1 cellular context compared by ENCODE assay signal in genomic region chr3:127476936-127477335, GRCh38.
TF ChIP-seq lines count a peak whose summit lies in the region.

No MANE protein-coding gene starts in this region.

TF ChIP-seq in H1, 55 proteins besides CTCF, POLR2A, EP300 and RAD21:
- TF ChIP-seq RNF2 (IDR thresholded peaks at IDR 0.05; ENCODE audit: borderline replicate concordance, low read depth, low read length, missing control alignments, poor library complexity, severe bottlenecking): no peak
- TF ChIP-seq BCL11A (IDR thresholded peaks at IDR 0.05; ENCODE audit: low read depth in 2 of 2, low read length in 2 of 2): no peak
- no peak for TF ChIP-seq CHD2 (IDR thresholded peaks at IDR 0.05; ENCODE audit: low read length)
- TF ChIP-seq HDAC6 (IDR thresholded peaks at IDR 0.05; ENCODE audit: low read depth, low read length): no peak
- no peak for TF ChIP-seq SP1 (IDR thresholded peaks at IDR 0.05; ENCODE audit: low read depth, low read length)
- no peak for TF ChIP-seq ASH2L (IDR thresholded peaks at IDR 0.05; ENCODE audit: low read length)
- TF ChIP-seq NANOG (IDR thresholded peaks at IDR 0.05; ENCODE audit: insufficient read depth, low read depth, low read length, poor library complexity, severe bottlenecking): no peak
- no peak for TF ChIP-seq CEBPB (IDR thresholded peaks at IDR 0.05; ENCODE audit: low read depth, low read length)
- TF ChIP-seq KDM4A (IDR thresholded peaks at IDR 0.05; ENCODE audit: low read depth, low read length, severe bottlenecking): no peak
- TF ChIP-seq CBX8 (IDR thresholded peaks at IDR 0.05; ENCODE audit: borderline replicate concordance, low read depth, low read length): no peak
- no peak for TF ChIP-seq SIRT6 (IDR thresholded peaks at IDR 0.05; ENCODE audit: low read length)
TF ChIP-seq in H1: peak in this region for 0.
